9 cellular contexts compared by ENCODE assay signal in genomic region chr22:29780781-29781676, GRCh38. TPM values are rescaled to one million over a fixed set of nuclear protein-coding genes. Genes with fewer than 3 reads are reported as not detected.
DNase-seq lines count a peak whose midpoint lies in the region; ATAC-seq and TF ChIP-seq lines count a peak whose summit lies in the region.
"Had no signal": no experiment of that assay in that cellular context is flagged by ENCODE, and none has a peak within 500 bp of the region (broad histone marks: within the 10 kb centered on the region; RNA-seq: fewer than 3 reads in every experiment).

No MANE protein-coding gene starts in this region.

- no peak overlapping the region for H3K4me3 ChIP-seq in NT2/D1 (ENCODE audit: insufficient read length, low read depth)
- no peak overlapping the region for H3K4me3 ChIP-seq in tibial artery
- no peak overlapping the region for H3K4me3 ChIP-seq in CD4-positive, alpha-beta memory T cell (ENCODE audit: low read length in 2 of 2)

- no peaks in the 10 kb centered on the region for H3K9me3 Mint-ChIP-seq in memory B cell
- no peaks in the 10 kb centered on the region for H3K9me3 Mint-ChIP-seq in CD4-positive, alpha-beta memory T cell

- H3K27me3 ChIP-seq in NT2/D1 (ENCODE audit: insufficient read depth, insufficient read length) (no peaks in the 10 kb centered on the region), tibial artery (no peaks in the 10 kb centered on the region)
- no peaks in the 10 kb centered on the region for H3K27me3 ChIP-seq in CD4-positive, alpha-beta memory T cell (ENCODE audit: insufficient read depth, low read length)

- no peaks in the 10 kb centered on the region for H3K27me3 Mint-ChIP-seq in memory B cell
- no peaks in the 10 kb centered on the region for H3K27me3 Mint-ChIP-seq in CD4-positive, alpha-beta memory T cell

- ATAC-seq in memory B cell (ENCODE audit: low read depth) (no peak), GM19395 (IDR thresholded peaks at IDR 0.05; ENCODE audit: unreplicated experiment) (no peak)

- peak overlapping the region; percentile 36 for H3K9ac ChIP-seq in NT2/D1 (ENCODE audit: insufficient read length, low read depth)

- H3K27ac ChIP-seq in tibial artery = peak overlapping the region; percentile 41 to 48
- no peak overlapping the region for H3K27ac ChIP-seq in CD4-positive, alpha-beta memory T cell (ENCODE audit: low read depth, low read length)

- POLR2A ChIA-PET in CD4-positive, alpha-beta memory T cell (lab: Charles Lee; ENCODE audit: partially characterized antibody) = no interaction called here

- no peak overlapping the region for H3K4me3 Mint-ChIP-seq in memory B cell
- H3K4me3 Mint-ChIP-seq in CD4-positive, alpha-beta memory T cell = peak overlapping the region in 1 of 8 donors; percentile 25

- peaks cover 12% of the 10 kb centered on the region for H3K4me1 ChIP-seq in NT2/D1 (ENCODE audit: insufficient read depth, insufficient read length)
- peaks cover 0 to 28% (median 15%) of the 10 kb centered on the region in 4 donors for H3K4me1 ChIP-seq in tibial artery
- H3K4me1 ChIP-seq in CD4-positive, alpha-beta memory T cell (ENCODE audit: insufficient read depth, low read length) = no peaks in the 10 kb centered on the region

- peak overlapping the region; percentile 36 for H3K27ac Mint-ChIP-seq in memory B cell
- H3K27ac Mint-ChIP-seq in CD4-positive, alpha-beta memory T cell = peak overlapping the region in 1 of 7 donors; percentile 42

- TF ChIP-seq CTCF in tibial artery (IDR thresholded peaks at IDR 0.05) = no peak

- intact Hi-C loops in tibial artery (cut with DNase I; ENCODE audit: low total_unique reads) = loop anchor here (10.0 kb wide), 1 partner anchor 224 kb away; no protein-coding TSS in a partner anchor
- intact Hi-C loops in CD4-positive, alpha-beta memory T cell (cut with micrococcal nuclease) = no loop called here

- DNase-seq in NT2/D1 (ENCODE audit: low read depth, low spot score) (no peak), dedifferentiated amniotic fluid mesenchymal stem cell (ENCODE audit: extremely low spot score) (peak; percentile 33), memory B cell (ENCODE audit: low spot score in 2 of 2) (no peak), tibial artery (no peak), T-helper 9 cell (no peak), cerebellum (ENCODE audit: low spot score) (no peak)
- no peak for DNase-seq in CD4-positive, alpha-beta memory T cell
- DNase-seq: stimulated activated naive CD4-positive, alpha-beta T cell treated with Interleukin-2 at 50 U/mL for 16 hours had no signal

- H3K9me3 ChIP-seq in NT2/D1 (ENCODE audit: insufficient read depth, low read length) (no peaks in the 10 kb centered on the region), tibial artery (no peaks in the 10 kb centered on the region)
- H3K9me3 ChIP-seq in CD4-positive, alpha-beta memory T cell (ENCODE audit: control insufficient read depth in 1 of 2, low read length in 2 of 2) = no peaks in the 10 kb centered on the region

- H3K36me3 ChIP-seq in NT2/D1 (ENCODE audit: insufficient read depth, insufficient read length, low read length) = peaks cover under 1% of the 10 kb centered on the region
- no peaks in the 10 kb centered on the region for H3K36me3 ChIP-seq in tibial artery
- no peaks in the 10 kb centered on the region for H3K36me3 ChIP-seq in CD4-positive, alpha-beta memory T cell (ENCODE audit: insufficient read depth, low read length)

- CTCF ChIA-PET in CD4-positive, alpha-beta memory T cell (lab: Charles Lee; ENCODE audit: partially characterized antibody) = no interaction called here

- peaks cover 2% of the 10 kb centered on the region for H3K36me3 Mint-ChIP-seq in memory B cell
- H3K36me3 Mint-ChIP-seq in CD4-positive, alpha-beta memory T cell = no peaks in the 10 kb centered on the region

- peaks cover 4% of the 10 kb centered on the region for H3K4me1 Mint-ChIP-seq in memory B cell
- no peaks in the 10 kb centered on the region for H3K4me1 Mint-ChIP-seq in CD4-positive, alpha-beta memory T cell

RNA-seq across cellular contexts. Expression of gene UQCR10, which starts 13.9 kb away (rescaled TPM):
- 10 to 100 TPM; 47.6 to 53.2 TPM for total RNA-seq in CD4-positive, alpha-beta memory T cell
- 100 to 1,000 TPM; 271 to 332 TPM for polyA plus RNA-seq in CD4-positive, alpha-beta memory T cell
- total RNA-seq in cerebellum = 40.3 TPM

RNA-seq across cellular contexts. Expression of gene ZMAT5, which starts 14.2 kb away (rescaled TPM):
- total RNA-seq in CD4-positive, alpha-beta memory T cell = 10 to 100 TPM; 16.3 to 20.4 TPM
- polyA plus RNA-seq in CD4-positive, alpha-beta memory T cell = 10 to 100 TPM; 42.2 to 67.7 TPM
- 9.3 TPM for total RNA-seq in cerebellum

RNA-seq across cellular contexts. Expression of gene ASCC2, which starts 57.0 kb away (rescaled TPM):
- 10 to 100 TPM; 82.3 to 88.7 TPM for total RNA-seq in CD4-positive, alpha-beta memory T cell
- 10 to 100 TPM; 21.4 to 67.8 TPM for polyA plus RNA-seq in CD4-positive, alpha-beta memory T cell
- total RNA-seq in cerebellum = 35.4 TPM
